1 cellular context compared by ENCODE assay signal in the genomic region with DNA sequence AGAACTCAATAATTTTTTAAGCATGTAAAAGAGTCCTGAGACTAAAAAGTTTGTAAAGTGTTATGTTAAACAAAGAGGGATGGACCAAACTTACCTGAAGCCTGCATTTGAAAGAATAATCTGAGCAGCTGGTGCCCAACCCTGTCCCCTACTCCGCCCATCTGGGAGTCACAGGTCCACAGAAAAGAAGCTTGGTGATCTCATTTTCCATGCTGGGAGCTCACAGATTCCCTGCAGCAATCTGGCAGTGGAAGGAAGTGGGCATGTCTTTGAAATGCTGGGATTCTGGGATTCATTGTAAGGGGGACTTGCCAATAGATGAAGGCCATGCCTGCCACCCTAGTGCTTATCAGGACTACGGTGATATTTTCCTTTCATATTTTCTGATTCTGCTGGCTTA.
TF ChIP-seq lines count a peak whose summit lies in the region.

No MANE protein-coding gene starts in this region.

TF ChIP-seq in SK-N-SH treated with all-trans-retinoic acid at 6 μM for 48 hours, 23 proteins besides CTCF, POLR2A, EP300 and RAD21 (continued from another document):
- TF ChIP-seq, protein P1, sequence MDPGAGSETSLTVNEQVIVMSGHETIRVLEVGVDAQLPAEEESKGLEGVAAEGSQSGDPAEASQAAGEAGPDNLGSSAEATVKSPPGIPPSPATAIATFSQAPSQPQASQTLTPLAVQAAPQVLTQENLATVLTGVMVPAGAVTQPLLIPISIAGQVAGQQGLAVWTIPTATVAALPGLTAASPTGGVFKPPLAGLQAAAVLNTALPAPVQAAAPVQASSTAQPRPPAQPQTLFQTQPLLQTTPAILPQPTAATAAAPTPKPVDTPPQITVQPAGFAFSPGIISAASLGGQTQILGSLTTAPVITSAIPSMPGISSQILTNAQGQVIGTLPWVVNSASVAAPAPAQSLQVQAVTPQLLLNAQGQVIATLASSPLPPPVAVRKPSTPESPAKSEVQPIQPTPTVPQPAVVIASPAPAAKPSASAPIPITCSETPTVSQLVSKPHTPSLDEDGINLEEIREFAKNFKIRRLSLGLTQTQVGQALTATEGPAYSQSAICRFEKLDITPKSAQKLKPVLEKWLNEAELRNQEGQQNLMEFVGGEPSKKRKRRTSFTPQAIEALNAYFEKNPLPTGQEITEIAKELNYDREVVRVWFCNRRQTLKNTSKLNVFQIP (CRISPR knock-in tag; IDR thresholded peaks at IDR 0.05; ENCODE audit: borderline replicate concordance, low read depth): no peak
- TF ChIP-seq OSR1 (CRISPR knock-in tag; IDR thresholded peaks at IDR 0.05) (no peak), ESRRG (CRISPR knock-in tag; IDR thresholded peaks at IDR 0.05) (no peak), RARB (CRISPR knock-in tag; IDR thresholded peaks at IDR 0.05) (no peak), SNAI2 (CRISPR knock-in tag; IDR thresholded peaks at IDR 0.05) (no peak), ZFP3 (CRISPR knock-in tag; IDR thresholded peaks at IDR 0.05) (no peak)
- TF ChIP-seq, protein P2, sequence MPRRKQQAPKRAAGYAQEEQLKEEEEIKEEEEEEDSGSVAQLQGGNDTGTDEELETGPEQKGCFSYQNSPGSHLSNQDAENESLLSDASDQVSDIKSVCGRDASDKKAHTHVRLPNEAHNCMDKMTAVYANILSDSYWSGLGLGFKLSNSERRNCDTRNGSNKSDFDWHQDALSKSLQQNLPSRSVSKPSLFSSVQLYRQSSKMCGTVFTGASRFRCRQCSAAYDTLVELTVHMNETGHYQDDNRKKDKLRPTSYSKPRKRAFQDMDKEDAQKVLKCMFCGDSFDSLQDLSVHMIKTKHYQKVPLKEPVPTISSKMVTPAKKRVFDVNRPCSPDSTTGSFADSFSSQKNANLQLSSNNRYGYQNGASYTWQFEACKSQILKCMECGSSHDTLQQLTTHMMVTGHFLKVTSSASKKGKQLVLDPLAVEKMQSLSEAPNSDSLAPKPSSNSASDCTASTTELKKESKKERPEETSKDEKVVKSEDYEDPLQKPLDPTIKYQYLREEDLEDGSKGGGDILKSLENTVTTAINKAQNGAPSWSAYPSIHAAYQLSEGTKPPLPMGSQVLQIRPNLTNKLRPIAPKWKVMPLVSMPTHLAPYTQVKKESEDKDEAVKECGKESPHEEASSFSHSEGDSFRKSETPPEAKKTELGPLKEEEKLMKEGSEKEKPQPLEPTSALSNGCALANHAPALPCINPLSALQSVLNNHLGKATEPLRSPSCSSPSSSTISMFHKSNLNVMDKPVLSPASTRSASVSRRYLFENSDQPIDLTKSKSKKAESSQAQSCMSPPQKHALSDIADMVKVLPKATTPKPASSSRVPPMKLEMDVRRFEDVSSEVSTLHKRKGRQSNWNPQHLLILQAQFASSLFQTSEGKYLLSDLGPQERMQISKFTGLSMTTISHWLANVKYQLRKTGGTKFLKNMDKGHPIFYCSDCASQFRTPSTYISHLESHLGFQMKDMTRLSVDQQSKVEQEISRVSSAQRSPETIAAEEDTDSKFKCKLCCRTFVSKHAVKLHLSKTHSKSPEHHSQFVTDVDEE (CRISPR knock-in tag; IDR thresholded peaks at IDR 0.05): no peak
